In the genomic region with DNA sequence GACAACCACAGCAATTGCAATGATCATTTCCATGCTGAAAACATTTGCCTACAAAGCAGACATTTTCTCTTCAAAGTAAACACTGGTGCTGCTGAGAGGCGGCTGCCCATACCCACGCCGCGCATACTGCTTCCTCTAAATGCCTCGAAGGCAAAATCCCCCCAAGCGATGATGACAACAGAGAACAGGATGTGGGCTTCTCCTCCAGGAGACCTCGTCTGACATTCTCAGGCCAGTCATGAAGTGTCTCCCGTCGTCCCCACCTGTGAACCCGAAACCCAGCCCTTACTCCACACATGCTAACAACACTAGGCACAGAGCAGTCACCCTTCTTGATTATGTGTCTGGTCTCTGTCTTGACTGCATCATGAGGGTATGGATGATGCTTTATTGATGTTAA, we compare ENCODE assay signal across 19 cellular contexts.
DNase-seq lines count a peak whose midpoint lies in the region; ATAC-seq and TF ChIP-seq lines count a peak whose summit lies in the region.
"Had no signal": no experiment of that assay in that cellular context is flagged by ENCODE, and none has a peak within 500 bp of the region (broad histone marks: within the 10 kb centered on the region; RNA-seq: fewer than 3 reads in every experiment).

No MANE protein-coding gene starts in this region.

- H3K27me3 ChIP-seq in OCI-LY3 (ENCODE audit: low read depth, low read length) (peaks cover 6% of the 10 kb centered on the region; the same call in 1 of the 2 replicates), vagina (no peaks in the 10 kb centered on the region)

- DNase-seq in stimulated activated CD4-positive, alpha-beta T cell treated with anti-CD3 and anti-CD28 coated beads, Interleukin-15, amount 100 ng/mL, for 24 hours: peak; percentile 2
- DNase-seq in stimulated activated CD4-positive, alpha-beta T cell treated with anti-CD3 and anti-CD28 coated beads, Interleukin-4, amount 100 ng/mL, for 24 hours: no peak
- DNase-seq in vagina (ENCODE audit: extremely low spot score in 2 of 2) (no peak), AG08396 (ENCODE audit: low spot score) (no peak), RWPE1 (ENCODE audit: low spot score) (no peak)
- DNase-seq in effector CD4-positive, alpha-beta T cell: no peak
- DNase-seq: COR-L47, DMS153, KG1, NCI-H1092 treated with DMSO at 0.1 percent for 48 hours, NCI-H187, NCI-H446 treated with DMSO at 0.1 percent for 48 hours, NCI-H748 treated with DMSO at 0.1 percent for 48 hours, SJCRH30, SW 1271 had no signal

- no peak for TF ChIP-seq POLR2A in vagina (IDR thresholded peaks at IDR 0.05)

- no peaks in the 10 kb centered on the region for H3K79me2 ChIP-seq in OCI-LY3 (ENCODE audit: low read length)

- H3K9me3 ChIP-seq in OCI-LY3 (ENCODE audit: insufficient read depth, low read length): no peaks in the 10 kb centered on the region
- H3K9me3 ChIP-seq in vagina: no peaks in the 10 kb centered on the region
- H3K9me3 ChIP-seq: SJCRH30 had no signal

- CTCF ChIA-PET in RWPE1 (lab: Yijun Ruan, JAX): interaction anchor here (0.5 kb wide), 1 partner anchor 80 kb away, joined by 3 read pairs; no protein-coding TSS in a partner anchor

- H3K4me1 ChIP-seq in OCI-LY3 (ENCODE audit: low read length) (peaks cover 14% of the 10 kb centered on the region), vagina (no peaks in the 10 kb centered on the region)
- H3K4me1 ChIP-seq: SJCRH30 had no signal

- TF ChIP-seq CTCF in OCI-LY3 (IDR thresholded peaks at IDR 0.05; ENCODE audit: low read depth, low read length) (no peak), vagina (IDR thresholded peaks at IDR 0.05) (no peak), RWPE1 (conservative IDR thresholded peaks at IDR 0.05; ENCODE audit: low read depth) (no peak)

- intact Hi-C loops in vagina (cut with DNase I): no loop called here

- no peaks in the 10 kb centered on the region for H4K20me1 ChIP-seq in OCI-LY3 (ENCODE audit: insufficient read depth, low read length)

- H2AFZ ChIP-seq in OCI-LY3 (ENCODE audit: low read depth, low read length): peak overlapping the region; percentile 44

- peak overlapping the region; percentile 68 for H3K4me3 ChIP-seq in OCI-LY3 (ENCODE audit: low read length)
- no peak overlapping the region for H3K4me3 ChIP-seq in vagina
- H3K4me3 ChIP-seq: SJCRH30 had no signal

- peak; percentile 53 for ATAC-seq in GM19395 (IDR thresholded peaks at IDR 0.05; ENCODE audit: unreplicated experiment)
- ATAC-seq: HCT116 had no signal

- peak overlapping the region; percentile 82 for H3K4me2 ChIP-seq in OCI-LY3 (ENCODE audit: low read length)

- POLR2A ChIA-PET in RWPE1 (lab: Yijun Ruan, JAX; ENCODE audit: low non-redundant PET): no interaction called here

- H3K9ac ChIP-seq in OCI-LY3 (ENCODE audit: low read length): no peak overlapping the region

- H3K36me3 ChIP-seq in OCI-LY3 (replicated peaks; ENCODE audit: low read depth, low read length) (no peaks in the 10 kb centered on the region), vagina (no peaks in the 10 kb centered on the region)
- H3K36me3 ChIP-seq: SJCRH30 had no signal

- H3K27ac ChIP-seq in OCI-LY3 (ENCODE audit: low read length) (no peak overlapping the region), vagina (no peak overlapping the region), RWPE1 (no peak overlapping the region)
- H3K27ac ChIP-seq: C4-2B, SJCRH30 had no signal
